ENCODE assay signal across 32 cellular contexts in the genomic region with DNA sequence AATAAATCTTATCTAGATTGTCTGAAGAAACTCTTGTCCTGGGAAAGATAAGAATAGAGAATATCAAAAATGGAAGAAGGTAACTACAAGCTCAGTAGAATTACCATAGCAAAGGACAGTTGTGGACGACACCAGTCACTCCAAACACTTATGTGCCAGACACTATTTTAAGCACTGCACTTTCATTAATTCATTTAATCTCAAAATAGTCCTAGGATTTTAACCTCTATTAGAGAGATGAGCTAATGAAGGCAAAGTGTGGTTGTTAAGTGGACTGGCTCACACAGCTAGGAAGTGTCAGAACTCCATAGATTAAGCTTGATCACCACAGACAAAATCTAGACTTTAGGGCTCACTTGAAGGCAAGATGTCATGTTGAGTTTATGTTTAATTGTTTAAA.
"Had no signal": no experiment of that assay in that cellular context is flagged by ENCODE, and none has a peak within 500 bp of the region (broad histone marks: within the 10 kb centered on the region; RNA-seq: fewer than 3 reads in every experiment).

No MANE protein-coding gene starts in this region.

- DNase-seq: activated CD4-positive, alpha-beta memory T cell treated with anti-CD3 and anti-CD28 coated beads, Interleukin-2, amount 10 ng/mL, durations not matched to agents 7 days and 5 days; activated CD4-positive, alpha-beta T cell treated with anti-CD3 and anti-CD28 coated beads for 1 hour; activated CD4-positive, alpha-beta T cell treated with anti-CD3 and anti-CD28 coated beads for 4 hours; activated CD4-positive, alpha-beta T cell treated with anti-CD3 and anti-CD28 coated beads, Interleukin-2, amount 10 ng/mL, durations not matched to agents 7 days and 5 days; activated CD4-positive, alpha-beta T cell treated with anti-CD3 and anti-CD28 coated beads, Interleukin-2, amount 50 U/mL, for 4 hours; activated CD8-positive, alpha-beta memory T cell treated with anti-CD3 and anti-CD28 coated beads, Interleukin-2, amount 50 U/mL, for 48 hours; activated gamma-delta T cell; activated naive CD4-positive, alpha-beta T cell; activated naive CD4-positive, alpha-beta T cell treated with anti-CD3 and anti-CD28 coated beads, Interleukin-2, amount 10 ng/mL, durations not matched to agents 7 days and 5 days; activated naive CD8-positive, alpha-beta T cell treated with anti-CD3 and anti-CD28 coated beads, Interleukin-2, amount 10 ng/mL, durations not matched to agents 7 days and 5 days; activated T-cell treated with anti-CD3 and anti-CD28 coated beads for 4 hours; activated T-cell treated with anti-CD3 and anti-CD28 coated beads, Interleukin-2, amount 50 U/mL, for 24 hours; activated T-cell treated with anti-CD3 and anti-CD28 coated beads, Interleukin-2, amount 50 U/mL, for 72 hours; dermis blood vessel endothelial cell; effector CD4-positive, alpha-beta T cell; effector memory CD8-positive, alpha-beta T cell; erythroblast; foreskin keratinocyte; gastrocnemius medialis; glutamatergic neuron; T-helper 1 cell; T-helper 17 cell; T1000 had no signal

- H3K4me1 ChIP-seq: ascending aorta, breast epithelium, esophagus muscularis mucosa, foreskin keratinocyte, gastrocnemius medialis had no signal

- H3K27me3 Mint-ChIP-seq: activated CD4-positive, alpha-beta memory T cell treated with anti-CD3 and anti-CD28 coated beads, Interleukin-2, amount 10 ng/mL, durations not matched to agents 7 days and 5 days; activated CD4-positive, alpha-beta T cell treated with anti-CD3 and anti-CD28 coated beads, Interleukin-2, amount 10 ng/mL, durations not matched to agents 7 days and 5 days; activated naive CD4-positive, alpha-beta T cell treated with anti-CD3 and anti-CD28 coated beads, Interleukin-2, amount 10 ng/mL, durations not matched to agents 7 days and 5 days; activated naive CD8-positive, alpha-beta T cell treated with anti-CD3 and anti-CD28 coated beads, Interleukin-2, amount 10 ng/mL, durations not matched to agents 7 days and 5 days; activated T-cell treated with anti-CD3 and anti-CD28 coated beads, Interleukin-2, amount 50 U/mL, for 24 hours; brain; central memory CD8-positive, alpha-beta T cell; effector memory CD8-positive, alpha-beta T cell; T-helper 17 cell had no signal

- H3K4me1 Mint-ChIP-seq: activated CD4-positive, alpha-beta memory T cell treated with anti-CD3 and anti-CD28 coated beads, Interleukin-2, amount 10 ng/mL, durations not matched to agents 7 days and 5 days; activated CD4-positive, alpha-beta T cell treated with anti-CD3 and anti-CD28 coated beads, Interleukin-2, amount 10 ng/mL, durations not matched to agents 7 days and 5 days; activated naive CD4-positive, alpha-beta T cell treated with anti-CD3 and anti-CD28 coated beads, Interleukin-2, amount 10 ng/mL, durations not matched to agents 7 days and 5 days; activated naive CD8-positive, alpha-beta T cell treated with anti-CD3 and anti-CD28 coated beads, Interleukin-2, amount 10 ng/mL, durations not matched to agents 7 days and 5 days; brain; central memory CD8-positive, alpha-beta T cell; T-helper 17 cell had no signal

- H3K9me3 Mint-ChIP-seq: activated CD4-positive, alpha-beta T cell treated with anti-CD3 and anti-CD28 coated beads, Interleukin-2, amount 10 ng/mL, durations not matched to agents 7 days and 5 days; activated naive CD8-positive, alpha-beta T cell treated with anti-CD3 and anti-CD28 coated beads, Interleukin-2, amount 10 ng/mL, durations not matched to agents 7 days and 5 days; T-helper 2 cell treated with Interferon-gamma antibody and Interleukin-4, amounts not matched to agents 5 μg/mL and 100 μg/mL, for 36 hours had no signal

- ATAC-seq: activated naive CD4-positive, alpha-beta T cell treated with anti-CD3 and anti-CD28 coated beads, Interleukin-2, amount 50 U/mL, for 72 hours; activated T-cell treated with anti-CD3 and anti-CD28 coated beads, Interleukin-2, amount 50 U/mL, for 72 hours; effector memory CD8-positive, alpha-beta T cell; foreskin keratinocyte; gastrocnemius medialis; T-helper 17 cell had no signal

- H3K4me3 ChIP-seq: ascending aorta, breast epithelium, cardiac muscle cell, coronary artery, esophagus muscularis mucosa, gastrocnemius medialis had no signal

- H3K36me3 ChIP-seq: ascending aorta, breast epithelium, cardiac muscle cell, esophagus muscularis mucosa, gastrocnemius medialis had no signal

- H3K27me3 ChIP-seq: ascending aorta, breast epithelium, cardiac muscle cell, esophagus muscularis mucosa, foreskin keratinocyte, gastrocnemius medialis had no signal

- H3K27ac Mint-ChIP-seq: activated CD4-positive, alpha-beta memory T cell treated with anti-CD3 and anti-CD28 coated beads, Interleukin-2, amount 10 ng/mL, durations not matched to agents 7 days and 5 days; activated CD4-positive, alpha-beta T cell treated with anti-CD3 and anti-CD28 coated beads, Interleukin-2, amount 10 ng/mL, durations not matched to agents 7 days and 5 days; activated naive CD4-positive, alpha-beta T cell treated with anti-CD3 and anti-CD28 coated beads, Interleukin-2, amount 10 ng/mL, durations not matched to agents 7 days and 5 days; activated naive CD4-positive, alpha-beta T cell treated with anti-CD3 and anti-CD28 coated beads, Interleukin-2, amount 50 U/mL, for 72 hours; activated naive CD8-positive, alpha-beta T cell treated with anti-CD3 and anti-CD28 coated beads, Interleukin-2, amount 10 ng/mL, durations not matched to agents 7 days and 5 days; activated T-cell treated with anti-CD3 and anti-CD28 coated beads, Interleukin-2, amount 50 U/mL, for 24 hours; activated T-cell treated with anti-CD3 and anti-CD28 coated beads, Interleukin-2, amount 50 U/mL, for 72 hours; brain; effector memory CD8-positive, alpha-beta T cell; T-helper 17 cell; T-helper 2 cell treated with Interferon-gamma antibody and Interleukin-4, amounts not matched to agents 5 μg/mL and 100 μg/mL, for 36 hours had no signal

- H3K27ac ChIP-seq: ascending aorta, breast epithelium, cardiac muscle cell, coronary artery, esophagus muscularis mucosa, foreskin keratinocyte, gastrocnemius medialis had no signal

- H3K36me3 Mint-ChIP-seq: activated naive CD4-positive, alpha-beta T cell treated with anti-CD3 and anti-CD28 coated beads, Interleukin-2, amount 10 ng/mL, durations not matched to agents 7 days and 5 days; activated naive CD4-positive, alpha-beta T cell treated with anti-CD3 and anti-CD28 coated beads, Interleukin-2, amount 50 U/mL, for 72 hours; activated naive CD8-positive, alpha-beta T cell treated with anti-CD3 and anti-CD28 coated beads, Interleukin-2, amount 10 ng/mL, durations not matched to agents 7 days and 5 days; brain had no signal

- H3K4me3 Mint-ChIP-seq: activated CD4-positive, alpha-beta memory T cell treated with anti-CD3 and anti-CD28 coated beads, Interleukin-2, amount 10 ng/mL, durations not matched to agents 7 days and 5 days; activated CD4-positive, alpha-beta T cell treated with anti-CD3 and anti-CD28 coated beads, Interleukin-2, amount 10 ng/mL, durations not matched to agents 7 days and 5 days; activated naive CD4-positive, alpha-beta T cell treated with anti-CD3 and anti-CD28 coated beads, Interleukin-2, amount 10 ng/mL, durations not matched to agents 7 days and 5 days; activated naive CD8-positive, alpha-beta T cell treated with anti-CD3 and anti-CD28 coated beads, Interleukin-2, amount 10 ng/mL, durations not matched to agents 7 days and 5 days; activated T-cell treated with anti-CD3 and anti-CD28 coated beads, Interleukin-2, amount 50 U/mL, for 24 hours; activated T-cell treated with anti-CD3 and anti-CD28 coated beads, Interleukin-2, amount 50 U/mL, for 72 hours; brain; central memory CD8-positive, alpha-beta T cell; effector memory CD8-positive, alpha-beta T cell; T-helper 17 cell; T-helper 2 cell treated with Interferon-gamma antibody and Interleukin-4, amounts not matched to agents 5 μg/mL and 100 μg/mL, for 36 hours had no signal

- H3K9me3 ChIP-seq: ascending aorta, breast epithelium, esophagus muscularis mucosa, gastrocnemius medialis had no signal
